In the genomic region with DNA sequence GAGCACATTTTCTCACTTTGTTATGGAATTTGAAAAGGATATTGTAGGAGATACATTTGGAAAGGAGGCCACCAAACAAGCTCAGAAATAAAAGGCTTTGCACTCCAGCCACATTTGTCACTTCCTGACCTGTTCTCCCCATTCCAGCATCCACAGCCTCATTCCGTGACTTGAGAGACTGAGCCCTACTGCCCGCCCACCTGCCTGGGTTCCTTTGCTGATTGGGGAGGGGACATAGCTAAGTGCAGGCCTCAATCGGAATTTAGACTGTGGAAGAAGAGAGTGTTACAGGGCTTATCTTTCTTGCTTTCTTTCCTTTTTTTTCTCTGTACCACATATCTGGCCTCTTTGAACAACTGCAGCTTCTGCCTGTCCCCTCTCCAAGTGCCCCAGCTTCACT, we compare ENCODE assay signal across 1 cellular context.
TF ChIP-seq lines count a peak whose summit lies in the region.

No MANE protein-coding gene starts in this region.

TF ChIP-seq in H1, 55 proteins besides CTCF, POLR2A, EP300 and RAD21:
- no peak for TF ChIP-seq TAF7 (optimal IDR thresholded peaks at IDR 0.05; ENCODE audit: borderline replicate concordance, low read depth, low read length)
- TF ChIP-seq EGR1 (IDR thresholded peaks at IDR 0.05; ENCODE audit: borderline replicate concordance, low read depth, low read length): no peak
- no peak for TF ChIP-seq CREB1 (IDR thresholded peaks at IDR 0.05)
